In the genomic region with DNA sequence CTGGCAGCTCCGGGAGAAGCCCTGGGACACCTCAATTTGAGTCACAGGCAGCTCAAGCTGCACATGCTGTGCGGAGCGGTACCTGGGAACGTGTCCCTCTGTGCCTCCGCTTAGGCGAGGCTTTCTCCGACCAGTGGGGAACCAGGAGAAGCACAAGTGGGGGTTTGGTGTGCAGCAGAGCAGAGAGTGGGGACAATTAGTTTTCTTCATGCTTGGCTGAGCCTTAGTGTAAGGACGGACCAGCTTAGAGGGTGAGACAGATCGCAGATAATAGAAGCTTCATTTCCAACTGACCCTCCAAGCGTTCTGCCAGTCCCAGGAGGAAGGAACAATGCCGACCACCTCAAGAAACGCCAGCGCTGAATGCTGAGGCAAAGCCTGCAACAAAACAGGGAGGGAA, we compare ENCODE assay signal across 1 cellular context.
TF ChIP-seq lines count a peak whose summit lies in the region.

No MANE protein-coding gene starts in this region.

TF ChIP-seq in H1, 55 proteins besides CTCF, POLR2A, EP300 and RAD21:
- TF ChIP-seq BCL11A (IDR thresholded peaks at IDR 0.05; ENCODE audit: low read depth in 2 of 2, low read length in 2 of 2) (no peak), HDAC6 (IDR thresholded peaks at IDR 0.05; ENCODE audit: low read depth, low read length) (no peak), EGR1 (IDR thresholded peaks at IDR 0.05; ENCODE audit: borderline replicate concordance, low read depth, low read length) (no peak), CEBPB (IDR thresholded peaks at IDR 0.05; ENCODE audit: low read depth, low read length) (no peak), POLR2AphosphoS5 (IDR thresholded peaks at IDR 0.05; ENCODE audit: low read depth, low read length) (no peak), KDM1A (IDR thresholded peaks at IDR 0.05; ENCODE audit: borderline replicate concordance, low read length) (no peak), RBBP5 (IDR thresholded peaks at IDR 0.05; ENCODE audit: borderline replicate concordance, low read depth, low read length) (no peak), GABPA (IDR thresholded peaks at IDR 0.05; ENCODE audit: borderline replicate concordance, insufficient read depth, low read length) (no peak), POU5F1 (IDR thresholded peaks at IDR 0.05; ENCODE audit: low read depth, low read length) (no peak), CTBP2 (IDR thresholded peaks at IDR 0.05; ENCODE audit: borderline replicate concordance, insufficient read depth, insufficient read length, low read length) (no peak), SP4 (IDR thresholded peaks at IDR 0.05; ENCODE audit: low read length) (no peak)
